ENCODE assay signal across 19 cellular contexts in the genomic region with DNA sequence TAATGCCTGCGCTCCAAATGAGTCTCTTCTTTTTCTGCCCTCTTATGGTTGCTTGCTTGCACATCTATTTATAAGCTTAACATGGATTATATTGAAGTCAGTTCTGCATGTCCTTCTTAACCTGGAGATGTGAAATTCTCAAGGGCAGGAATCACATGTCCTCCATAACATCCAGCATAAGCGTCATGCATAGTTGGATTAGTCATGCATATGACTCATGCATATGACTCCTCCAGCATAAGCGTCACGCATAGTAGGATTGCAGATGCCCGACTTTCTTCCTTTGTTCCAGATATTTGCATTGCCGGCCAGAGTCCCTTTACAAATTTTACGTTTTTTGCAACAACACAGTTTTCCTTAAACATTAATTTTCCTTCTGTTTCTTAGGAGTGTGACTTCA.
A peak's percentile ranks its signal among the peaks of the same experiment; 100 is the strongest.
DNase-seq lines count a peak whose midpoint lies in the region; ATAC-seq, FAIRE-seq and TF ChIP-seq lines count a peak whose summit lies in the region.
"Had no signal": no experiment of that assay in that cellular context is flagged by ENCODE, and none has a peak within 500 bp of the region (broad histone marks: within the 10 kb centered on the region; RNA-seq: fewer than 3 reads in every experiment).

No MANE protein-coding gene starts in this region.

- H3K9me3 Mint-ChIP-seq in astrocyte (ENCODE audit: unreplicated experiment) = peaks cover 6% of the 10 kb centered on the region

- TF ChIP-seq RAD21 in Ishikawa (IDR thresholded peaks at IDR 0.05; ENCODE audit: low read depth) = no peak

- no peak for FAIRE-seq in astrocyte (lab: Jason Lieb, UNC)
- FAIRE-seq: GM12892 had no signal

- H3K27me3 ChIP-seq in astrocyte (ENCODE audit: insufficient read depth, low read length) = no peaks in the 10 kb centered on the region
- H3K27me3 ChIP-seq: sigmoid colon had no signal

- no peaks in the 10 kb centered on the region for H3K27me3 Mint-ChIP-seq in astrocyte (ENCODE audit: low read depth, unreplicated experiment)
- H3K27me3 Mint-ChIP-seq: stimulated activated naive B cell treated with anti-CD40 and anti-IgM and Interleukin-4, amounts not matched to agents 10 μg/mL and 1 μg/mL and 100 μg/mL, for 72 hours had no signal

- no peaks in the 10 kb centered on the region for H3K36me3 ChIP-seq in astrocyte (ENCODE audit: insufficient read depth, low read length)
- H3K36me3 ChIP-seq: sigmoid colon had no signal

- no peak overlapping the region for H3K9ac ChIP-seq in astrocyte (ENCODE audit: low read length)

- H3K4me2 ChIP-seq in astrocyte (ENCODE audit: low read length) = no peak overlapping the region

- H3K4me3 ChIP-seq in astrocyte (ENCODE audit: insufficient read depth, low read depth, low read length) = no peak overlapping the region
- H3K4me3 ChIP-seq: sigmoid colon had no signal

- no peak for ATAC-seq in GM21717 (IDR thresholded peaks at IDR 0.05; ENCODE audit: unreplicated experiment)
- ATAC-seq: stimulated activated naive B cell treated with anti-CD40 and anti-IgM and Interleukin-4, amounts not matched to agents 10 μg/mL and 1 μg/mL and 100 μg/mL, for 72 hours had no signal

- H3K4me1 Mint-ChIP-seq in astrocyte (ENCODE audit: low read depth, unreplicated experiment) = no peaks in the 10 kb centered on the region
- H3K4me1 Mint-ChIP-seq: stimulated activated naive B cell treated with anti-CD40 and anti-IgM and Interleukin-4, amounts not matched to agents 10 μg/mL and 1 μg/mL and 100 μg/mL, for 72 hours had no signal

- no peak overlapping the region for H3K4me3 Mint-ChIP-seq in astrocyte (ENCODE audit: unreplicated experiment)
- H3K4me3 Mint-ChIP-seq: neural crest cell; stimulated activated naive B cell treated with anti-CD40 and anti-IgM and Interleukin-4, amounts not matched to agents 10 μg/mL and 1 μg/mL and 100 μg/mL, for 72 hours had no signal

- H3K36me3 Mint-ChIP-seq in astrocyte (ENCODE audit: low read depth, unreplicated experiment) = no peaks in the 10 kb centered on the region

- H3K9me3 ChIP-seq in astrocyte (ENCODE audit: insufficient read depth, low read depth, low read length) = no peaks in the 10 kb centered on the region

- DNase-seq in Daoy (ENCODE audit: low read depth) (peak; percentile 46), astrocyte (ENCODE audit: low read depth) (peak; percentile 85), iris pigment epithelial cell (ENCODE audit: low read depth) (peak; percentile 54), NCI-H1694 (lab: John Stamatoyannopoulos, UW) (no peak), DMS 273 treated with DMSO at 0.1 percent for 48 hours (lab: John Stamatoyannopoulos, UW) (no peak), T1000 (lab: John Stamatoyannopoulos, UW) (no peak)
- DNase-seq: activated CD4-positive, CD25-positive, alpha-beta regulatory T cell; activated CD8-positive, alpha-beta memory T cell treated with anti-CD3 and anti-CD28 coated beads, Interleukin-2, amount 50 U/mL, for 48 hours; activated naive CD4-positive, alpha-beta T cell treated with anti-CD3 and anti-CD28 coated beads, Interleukin-2, amount 50 U/mL, for 16 hours; Kasumi-1; NCI-H2171; sigmoid colon; stimulated activated naive B cell treated with anti-CD40 and anti-IgM and Interleukin-4, amounts not matched to agents 10 μg/mL and 1 μg/mL and 100 μg/mL, for 72 hours; SW 1271 had no signal

- no peak overlapping the region for H3K27ac Mint-ChIP-seq in astrocyte (ENCODE audit: unreplicated experiment)
- H3K27ac Mint-ChIP-seq: stimulated activated naive B cell treated with anti-CD40 and anti-IgM and Interleukin-4, amounts not matched to agents 10 μg/mL and 1 μg/mL and 100 μg/mL, for 72 hours had no signal

- no peaks in the 10 kb centered on the region for H4K20me1 ChIP-seq in astrocyte (ENCODE audit: insufficient read depth, low read length)

- TF ChIP-seq EP300 in Ishikawa (IDR thresholded peaks at IDR 0.05; ENCODE audit: borderline replicate concordance) = no peak

- TF ChIP-seq CTCF in astrocyte (IDR thresholded peaks at IDR 0.05; ENCODE audit: insufficient read depth, low read depth, low read length) = no peak

- H3K4me1 ChIP-seq in astrocyte (ENCODE audit: insufficient read depth, low read length) = no peaks in the 10 kb centered on the region
- H3K4me1 ChIP-seq: sigmoid colon had no signal

- H3K27ac ChIP-seq in astrocyte (ENCODE audit: low read depth, low read length) = peak overlapping the region; percentile 7
- H3K27ac ChIP-seq: epithelial cell of prostate, sigmoid colon had no signal

- H2AFZ ChIP-seq in astrocyte (ENCODE audit: low read depth, low read length) = no peak overlapping the region

- H3K79me2 ChIP-seq in astrocyte (ENCODE audit: insufficient read depth, low read length) = no peaks in the 10 kb centered on the region

TF ChIP-seq in Ishikawa, 13 proteins besides CTCF, POLR2A, EP300 and RAD21:
- no peak for TF ChIP-seq TAF1 (IDR thresholded peaks at IDR 0.05; ENCODE audit: low read depth)
- no peak for TF ChIP-seq FOXM1 (IDR thresholded peaks at IDR 0.05; ENCODE audit: borderline replicate concordance, low read depth)
- no peak for TF ChIP-seq EGR1 (IDR thresholded peaks at IDR 0.05)
- no peak for TF ChIP-seq ZBTB7A (IDR thresholded peaks at IDR 0.05; ENCODE audit: low read depth)
- 0 out of 2 replicates have a peak, but pooled peaks have one; percentile 10 for TF ChIP-seq TEAD4 (IDR thresholded peaks at IDR 0.05)

Comparison
In these comparisons a context has a peak if more than half of its experiments do, and no peak if none do; other contexts are left out.
1. DNase-seq: peak in Daoy (single experiment), astrocyte (single experiment) and iris pigment epithelial cell (single experiment); none in NCI-H1694 (single experiment), DMS 273 treated with DMSO at 0.1 percent for 48 hours (single experiment) and T1000 (single experiment).